In genomic region chr5:139788294-139788875, GRCh38 we compare ENCODE assay signal across 9 cellular contexts. TPM values are rescaled to one million over a fixed set of nuclear protein-coding genes. Genes with fewer than 3 reads are reported as not detected.
DNase-seq lines count a peak whose midpoint lies in the region; ATAC-seq, FAIRE-seq and TF ChIP-seq lines count a peak whose summit lies in the region.
"Had no signal": no experiment of that assay in that cellular context is flagged by ENCODE, and none has a peak within 500 bp of the region (broad histone marks: within the 10 kb centered on the region; RNA-seq: fewer than 3 reads in every experiment).

No MANE protein-coding gene starts in this region.

- H2BK15ac ChIP-seq in H9 (ENCODE audit: low read depth, low read length) = no peak overlapping the region

- no peak overlapping the region for H2AFZ ChIP-seq in H9 (ENCODE audit: low read length)
- H2AFZ ChIP-seq in K562 (ENCODE audit: low read depth, low read length) = no peak overlapping the region

- no peak for FAIRE-seq in K562 (lab: Jason Lieb, UNC)

- H2BK5ac ChIP-seq in H9 (ENCODE audit: insufficient read length, low read length) = no peak overlapping the region

- H4K5ac ChIP-seq in H9 (ENCODE audit: insufficient read length, low read depth, low read length) = no peak overlapping the region

- no peak for TF ChIP-seq CTCF in H9 (conservative IDR thresholded peaks at IDR 0.05)
- no peak for TF ChIP-seq CTCF in K562 (IDR thresholded peaks at IDR 0.05 in 2 of 3, conservative IDR thresholded peaks at IDR 0.05 in 1 of 3; ENCODE audit: insufficient read depth in 2 of 3, low read depth in 1 of 3, low read length in 3 of 3)
- no peak for TF ChIP-seq CTCF in foreskin keratinocyte (conservative IDR thresholded peaks at IDR 0.05)

- no peak overlapping the region for H2BK120ac ChIP-seq in H9 (ENCODE audit: low read depth, low read length, poor library complexity, severe bottlenecking)

- H3K27ac Mint-ChIP-seq in H9 = no peak overlapping the region

- H3K9me3 Mint-ChIP-seq in H9 = no peaks in the 10 kb centered on the region; a peak in 1 of 5 replicates

- no peaks in the 10 kb centered on the region for H3K9me3 ChIP-seq in H9 (ENCODE audit: control insufficient read depth, low read depth, low read length)
- no peaks in the 10 kb centered on the region for H3K9me3 ChIP-seq in K562 (replicated peaks; ENCODE audit: control insufficient read depth, insufficient read depth, low read depth, low read length)
- H3K9me3 ChIP-seq in skeletal muscle tissue (ENCODE audit: control insufficient read depth in 3 of 3, low read length in 3 of 3) = no peaks in the 10 kb centered on the region

- H3K27me3 Mint-ChIP-seq in H9 (ENCODE audit: low read depth) = peaks cover 89% of the 10 kb centered on the region

- no peak overlapping the region for H3K18ac ChIP-seq in H9 (ENCODE audit: insufficient read length, low read depth, low read length)

- peaks cover 4% of the 10 kb centered on the region for H3K23me2 ChIP-seq in H9 (ENCODE audit: insufficient read length, low read depth, low read length, poor library complexity, severe bottlenecking)

- no peak for ATAC-seq in K562
- ATAC-seq in foreskin keratinocyte = no peak
- ATAC-seq in HG02973 (IDR thresholded peaks at IDR 0.05; ENCODE audit: unreplicated experiment) = no peak

- H3K27me3 ChIP-seq in H9 (ENCODE audit: insufficient read depth, low read length) (peaks cover 9% of the 10 kb centered on the region; the same call in 1 of the 2 replicates), K562 (ENCODE audit: control insufficient read depth in 2 of 2, insufficient read depth in 2 of 2, low read length in 2 of 2) (peaks cover 16 to 38% of the 10 kb centered on the region in 2 experiments), skeletal muscle tissue (ENCODE audit: control insufficient read depth in 3 of 3, insufficient read depth in 3 of 3, low read length in 3 of 3) (no peaks in the 10 kb centered on the region), foreskin keratinocyte (peaks cover 16% of the 10 kb centered on the region)

- no peak overlapping the region for H3K56ac ChIP-seq in H9 (ENCODE audit: insufficient read length, low read depth, low read length)

- no peak overlapping the region for H4K8ac ChIP-seq in H9 (replicated peaks; ENCODE audit: insufficient read length, low read depth, low read length)

- no peaks in the 10 kb centered on the region for H3K36me3 ChIP-seq in K562 (ENCODE audit: control insufficient read depth, insufficient read depth, low read length)
- no peaks in the 10 kb centered on the region for H3K36me3 ChIP-seq in skeletal muscle tissue (ENCODE audit: control insufficient read depth in 3 of 3, insufficient read depth in 3 of 3, low read length in 3 of 3)

- CTCF ChIA-PET in K562 (lab: Yijun Ruan, JAX; ENCODE audit: low intra/inter-chr PET ratio) = interaction anchor here (0.6 to 6.3 kb wide), 6 partner anchors 15 to 563 kb away, joined by 3 to 117 read pairs (median 12); no protein-coding TSS in a partner anchor

- no peak overlapping the region for H3K4me3 ChIP-seq in K562
- peak overlapping the region; percentile 55 to 73 (median 70) for H3K4me3 ChIP-seq in skeletal muscle tissue (ENCODE audit: low read length in 3 of 3)

- H3K79me1 ChIP-seq in H9 (ENCODE audit: insufficient read depth, low read depth, low read length, poor library complexity, severe bottlenecking) = no peaks in the 10 kb centered on the region

- intact Hi-C loops in K562 (cut with micrococcal nuclease) = loop anchor here (10.0 kb wide), 1 partner anchor 566 kb away; no protein-coding TSS in a partner anchor

- peaks cover 4% of the 10 kb centered on the region for H4K20me1 ChIP-seq in H9 (ENCODE audit: control insufficient read depth, insufficient read depth, insufficient read length)
- peaks cover 3% of the 10 kb centered on the region; the same call in 1 of the 2 replicates for H4K20me1 ChIP-seq in K562 (replicated peaks; ENCODE audit: control insufficient read depth, insufficient read depth, low read length)

- H3K9ac ChIP-seq in H9 (ENCODE audit: extremely low read depth, insufficient read length, low read length) = no peak overlapping the region
- H3K9ac ChIP-seq in K562 (ENCODE audit: insufficient read depth in 1 of 2, low read depth in 2 of 2, low read length in 2 of 2) = peak overlapping the region in 1 of 2 experiments; percentile 42; a peak in 1 of 4 replicates
- peak overlapping the region; percentile 81 to 89 (median 83) for H3K9ac ChIP-seq in skeletal muscle tissue (ENCODE audit: low read depth in 1 of 3, low read length in 3 of 3)

- H3K4me1 Mint-ChIP-seq in H9 = peaks cover 5 to 10% of the 10 kb centered on the region in 2 experiments

- no TSS peak for BruUV-seq in K562 (replicated peaks; lab: Mats Ljungman, UMichigan)

- no peak for TF ChIP-seq POLR2A in K562 (conservative IDR thresholded peaks at IDR 0.05)

- H3K4me2 ChIP-seq in H9 (ENCODE audit: insufficient read depth, insufficient read length, low read length) (peak overlapping the region; percentile 86), K562 (ENCODE audit: insufficient read depth, low read length) (no peak overlapping the region)

- H2BK20ac ChIP-seq in H9 (ENCODE audit: low read depth, low read length, poor library complexity, severe bottlenecking) = no peak overlapping the region

- H3K23ac ChIP-seq in H9 (ENCODE audit: insufficient read length, low read depth, low read length) = no peak overlapping the region

- no CpG with 5 or more reads among the region's 32 CpGs for WGBS in H9 (ENCODE audit: extremely low coverage, insufficient read length, low lambda C conversion rate)
- WGBS in K562 (ENCODE audit: insufficient coverage, low coverage, missing lambda C conversion rate) = 51% methylated on average over 13 of the region's 32 CpGs

- H2BK12ac ChIP-seq in H9 (ENCODE audit: insufficient read length, low read depth, low read length) = no peak overlapping the region

- H3K4me3 Mint-ChIP-seq in H9 = peak overlapping the region; percentile 52 to 72; a peak in 4 of 5 replicates

- H3K4me1 ChIP-seq in H9 (ENCODE audit: insufficient read depth, low read length) (no peaks in the 10 kb centered on the region), K562 (replicated peaks in 1 of 2; ENCODE audit: control insufficient read depth in 2 of 2, insufficient read depth in 2 of 2, low read length in 2 of 2) (peaks cover 0 to 21% of the 10 kb centered on the region in 2 experiments; a peak in 2 of 5 replicates), skeletal muscle tissue (ENCODE audit: control insufficient read depth in 3 of 3, insufficient read depth in 3 of 3, low read length in 3 of 3) (peaks cover 14 to 17% (median 15%) of the 10 kb centered on the region in 3 donors), foreskin keratinocyte (no peaks in the 10 kb centered on the region)

- no peak for TF ChIP-seq RAD21 in K562 (CRISPR knock-in tag; conservative IDR thresholded peaks at IDR 0.05 in 1 of 2, IDR thresholded peaks at IDR 0.05 in 1 of 2)

- in situ Hi-C loops in K562 (cut with MboI) = loop anchor here (5.0 kb wide), 3 partner anchors 54 to 369 kb away; no protein-coding TSS in a partner anchor

- no peak for TF ChIP-seq EP300 in K562 (IDR thresholded peaks at IDR 0.05; ENCODE audit: low read length)

- H3K14ac ChIP-seq in H9 (ENCODE audit: insufficient read depth, low read length) = no peak overlapping the region; the same call in 1 of the 2 replicates

- no peak overlapping the region for H3K4ac ChIP-seq in H9 (ENCODE audit: low read depth, low read length)

- no peak overlapping the region for H2AK5ac ChIP-seq in H9 (ENCODE audit: insufficient read length, low read length)

- H3K9me1 ChIP-seq in K562 (ENCODE audit: control insufficient read depth, insufficient read depth, low read length) = no peaks in the 10 kb centered on the region

- H3K79me2 ChIP-seq in H9 (ENCODE audit: insufficient read depth, low read length) = no peaks in the 10 kb centered on the region
- H3K79me2 ChIP-seq in K562 (ENCODE audit: control insufficient read depth, insufficient read depth, low read length) = no peaks in the 10 kb centered on the region

- no peak overlapping the region for H4K91ac ChIP-seq in H9 (ENCODE audit: insufficient read length, low read depth, low read length)

- H3T11ph ChIP-seq in H9 (ENCODE audit: low read length) = no peak overlapping the region

- DNase-seq in H9 = peak; percentile 67
- no peak for DNase-seq in K562 (ENCODE audit: extremely low read depth in 1 of 4, low spot score in 3 of 4)
- peak; percentile 65 for DNase-seq in iPS-NIHi11 (ENCODE audit: low spot score)
- DNase-seq in NCI-H146 treated with DMSO at 0.1 percent for 48 hours (lab: John Stamatoyannopoulos, UW; ENCODE audit: unreplicated experiment) = no peak
- DNase-seq in foreskin keratinocyte = no peak
- DNase-seq in DMS153 treated with DMSO at 0.1 percent for 48 hours (lab: John Stamatoyannopoulos, UW; ENCODE audit: unreplicated experiment) = no peak

- POLR2A ChIA-PET in K562 (lab: Yijun Ruan, JAX) = no interaction called here

- H3K27ac ChIP-seq in H9 (ENCODE audit: insufficient read length, low read depth, low read length) (no peak overlapping the region), K562 (ENCODE audit: extremely low read depth, low read depth, low read length) (no peak overlapping the region), skeletal muscle tissue (ENCODE audit: low read depth, low read length) (peak overlapping the region; percentile 93), foreskin keratinocyte (no peak overlapping the region)
- H3K27ac ChIP-seq: SK-N-MC had no signal

- H3K36me3 Mint-ChIP-seq in H9 (ENCODE audit: insufficient read depth in 1 of 3, low read depth in 3 of 3) = no peaks in the 10 kb centered on the region

RNA-seq across cellular contexts. Expression of gene PSD2, which starts 7.2 kb away (rescaled TPM):
- 0.09 and 0.22 TPM in 2 replicates for total RNA-seq in H9 (2021)
- total RNA-seq in K562 (2011; cell fraction: chromatin; rRNA removed; ENCODE audit: low replicate concordance) = 0.09 TPM in 2 replicates
- under 0.01 TPM in 1 of 2 replicates, not detected in the other for total RNA-seq in K562 (2011; cell fraction: nucleolus; rRNA removed)
- not detected in 2 replicates for total RNA-seq in K562 (2011; cell fraction: nucleoplasm; rRNA removed)
- 0.09 TPM in 1 of 2 replicates, not detected in the other for total RNA-seq in K562 (2014; rRNA removed)
- total RNA-seq in K562 (2014; rRNA removed; fragmentation: Illumina TruSeq; extraction: Trizol) = not detected in 2 replicates
- not detected in 2 replicates for total RNA-seq in K562 (2015; rRNA removed; fragmentation: Illumina TruSeq; extraction: Trizol)
- total RNA-seq in K562 (2021) = 0.04 and 0.07 TPM in 2 replicates
- polyA plus RNA-seq in K562 (2011; rRNA removed) = 0.04 and 0.11 TPM in 2 replicates
- 0.09 TPM in 1 of 2 replicates, not detected in the other for polyA plus RNA-seq in K562 (2011; cell fraction: cytosol; rRNA removed)
- polyA plus RNA-seq in K562 (2011; cell fraction: nucleus; rRNA removed) = 0.18 and 0.29 TPM in 2 replicates
- 0.01 and 0.06 TPM in 2 replicates for polyA plus RNA-seq in K562 (2012)
- polyA plus RNA-seq in K562 (2014; fragmentation: Illumina TruSeq; extraction: Trizol) = 0.01 TPM in 1 of 2 replicates, not detected in the other
- not detected for polyA plus RNA-seq in K562 (2014; fragmentation: Nextera tagmentation; extraction: Ambion mirVana)
- polyA plus RNA-seq in K562 (2014; rRNA removed) = 0.01 TPM in 1 of 2 replicates, not detected in the other
- polyA minus RNA-seq in K562 (2011; rRNA and poly(A)+ RNA removed) = 0.03 TPM in 1 of 2 replicates, not detected in the other
- polyA minus RNA-seq in K562 (2011; cell fraction: cytosol; rRNA and poly(A)+ RNA removed) = not detected in 2 replicates
- 0.11 TPM in 1 of 2 replicates, not detected in the other for polyA minus RNA-seq in K562 (2011; cell fraction: nucleus; rRNA and poly(A)+ RNA removed)
- 0.52 TPM for total RNA-seq in skeletal muscle tissue
- not detected in 2 replicates for total RNA-seq in foreskin keratinocyte
- polyA plus RNA-seq in foreskin keratinocyte = not detected in 2 replicates

Comparison
In these comparisons a context has a peak if more than half of its experiments do, and no peak if none do; other contexts are left out.
1. DNase-seq: peak in H9 (single experiment) and iPS-NIHi11 (single experiment); none in K562 (0 of 4), NCI-H146 treated with DMSO at 0.1 percent for 48 hours (single experiment), foreskin keratinocyte (0 of 2) and DMS153 treated with DMSO at 0.1 percent for 48 hours (single experiment).